8 cellular contexts compared by ENCODE assay signal in the genomic region with DNA sequence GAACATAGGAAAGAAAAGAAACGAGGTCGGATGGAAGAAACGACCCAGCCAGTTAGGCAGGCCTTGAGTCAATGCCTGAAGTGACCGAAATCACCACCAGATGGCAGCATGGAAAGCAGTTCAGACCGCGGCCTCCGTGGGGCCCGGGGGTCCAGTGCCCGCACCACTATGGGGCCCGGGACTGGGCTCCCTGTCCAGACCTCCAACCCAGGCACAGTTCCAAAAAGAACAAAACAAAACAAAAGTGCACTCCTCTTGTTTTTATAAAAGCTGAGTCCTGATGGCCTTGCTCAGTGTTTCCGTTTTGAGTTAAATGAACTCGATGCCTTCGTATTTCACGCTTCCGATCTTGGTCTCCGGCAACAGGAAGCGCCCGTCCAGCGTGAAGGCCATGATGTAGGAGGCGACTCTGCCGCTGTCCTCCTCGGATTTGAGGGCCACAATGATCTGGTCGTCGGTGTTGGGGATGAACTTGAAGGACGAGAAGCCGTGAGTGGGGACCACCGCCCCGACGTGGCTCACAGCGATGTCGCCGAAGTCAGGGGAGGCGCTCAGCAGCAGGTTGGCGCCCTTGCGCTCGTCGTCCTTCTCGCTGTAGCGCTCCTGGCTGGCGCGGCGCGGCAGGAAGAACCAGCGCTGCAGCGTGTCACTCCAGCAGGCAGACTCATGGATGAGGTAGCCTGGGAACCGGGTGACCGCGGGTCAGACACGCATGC. TPM values are rescaled to one million over a fixed set of nuclear protein-coding genes. Genes with fewer than 3 reads are reported as not detected.
DNase-seq lines count a peak whose midpoint lies in the region; ATAC-seq, FAIRE-seq and TF ChIP-seq lines count a peak whose summit lies in the region.

No MANE protein-coding gene starts in this region.

- intact Hi-C loops in vagina (cut with DNase I), result no loop called here

- FAIRE-seq in G401.6 (lab: Jason Lieb, UNC), result peak; percentile 13

- DNase-seq in NCI-H2196 (lab: John Stamatoyannopoulos, UW; ENCODE audit: unreplicated experiment) (peak; percentile 68), activated T-cell treated with anti-CD3 and anti-CD28 coated beads for 48 hours (ENCODE audit: low read depth) (peak; percentile 36), fibroblast of pulmonary artery (ENCODE audit: low read depth) (peak; percentile 66), omental fat pad (ENCODE audit: low spot score) (peak; percentile 79), vagina (ENCODE audit: extremely low spot score in 2 of 2) (no peak), NCI-H1048 (lab: John Stamatoyannopoulos, UW) (no peak)

- peak; percentile 67 for TF ChIP-seq CTCF in fibroblast of pulmonary artery (IDR thresholded peaks at IDR 0.05; ENCODE audit: low read length, missing control alignments)
- TF ChIP-seq CTCF in omental fat pad (IDR thresholded peaks at IDR 0.05), result peak in 1 of 3 donors; percentile 44
- peak; percentile 44 to 55 (median 46) for TF ChIP-seq CTCF in vagina (IDR thresholded peaks at IDR 0.05)

- H3K36me3 ChIP-seq in vagina, result peaks cover 0 to 51% of the 10 kb centered on the region in 2 donors

- H3K4me3 ChIP-seq in fibroblast of pulmonary artery (replicated peaks; ENCODE audit: low read depth, low read length) (no peak overlapping the region), vagina (no peak overlapping the region)

- no peaks in the 10 kb centered on the region for H3K27me3 ChIP-seq in vagina

- ATAC-seq in omental fat pad (ENCODE audit: low FRiP score) (no peak), GM19328 (IDR thresholded peaks at IDR 0.05; ENCODE audit: unreplicated experiment) (no peak)

- no peaks in the 10 kb centered on the region for H3K9me3 ChIP-seq in vagina

- no peak for TF ChIP-seq POLR2A in vagina (IDR thresholded peaks at IDR 0.05)

- H3K4me1 ChIP-seq in vagina, result peaks cover 25% of the 10 kb centered on the region

- no peak overlapping the region for H3K27ac ChIP-seq in vagina

RNA-seq across cellular contexts. Expression of gene LGALS3BP, which starts 13.7 kb away (rescaled TPM):
- total RNA-seq in omental fat pad, result 100 to 1,000 TPM; 325 to 516 (median 441) TPM
- total RNA-seq in vagina, result 488 TPM

RNA-seq across cellular contexts. Expression of gene CANT1, which starts 16.2 kb away (rescaled TPM):
- total RNA-seq in omental fat pad (10 to 100 TPM; 24.0 to 34.8 (median 30.3) TPM), vagina (23.1 TPM)

RNA-seq across cellular contexts. Expression of gene C1QTNF1, which starts 30.6 kb away (rescaled TPM):
- total RNA-seq in omental fat pad (100 to 1,000 TPM; 110 to 438 (median 388) TPM), vagina (30.7 TPM)

Comparison
In these comparisons a context has a peak if more than half of its experiments do, and no peak if none do; other contexts are left out.
1. DNase-seq: peak in NCI-H2196 (single experiment), activated T-cell treated with anti-CD3 and anti-CD28 coated beads for 48 hours (single experiment), fibroblast of pulmonary artery (single experiment) and omental fat pad (single experiment); none in vagina (0 of 2) and NCI-H1048 (single experiment).